In the genomic region with DNA sequence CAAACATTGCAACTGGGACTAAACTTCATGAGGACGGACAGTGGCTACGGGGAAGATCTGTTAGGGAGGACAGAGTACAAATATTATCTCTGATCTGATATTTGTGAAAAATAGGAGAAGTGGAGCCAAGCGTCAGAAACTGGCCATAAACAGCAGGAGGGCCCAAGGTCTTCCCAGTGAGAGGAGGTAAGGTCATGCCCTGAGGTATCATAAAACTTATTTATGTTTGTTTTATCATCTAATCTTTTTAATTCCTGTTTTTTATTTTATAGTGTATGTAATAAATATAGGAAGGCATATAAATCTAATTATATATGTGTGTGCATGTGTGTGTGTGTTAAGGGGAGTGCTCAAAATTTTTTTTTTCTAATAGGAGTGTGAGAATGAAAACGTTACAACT, we compare ENCODE assay signal across 9 cellular contexts. TPM values are rescaled to one million over a fixed set of nuclear protein-coding genes. Genes with fewer than 3 reads are reported as not detected.
"Had no signal": no experiment of that assay in that cellular context is flagged by ENCODE, and none has a peak within 500 bp of the region (broad histone marks: within the 10 kb centered on the region; RNA-seq: fewer than 3 reads in every experiment).

No MANE protein-coding gene starts in this region.

- H2AFZ ChIP-seq: GM23338 had no signal

- H3K4me3 ChIP-seq: GM23338, K562 had no signal

- ATAC-seq: GM23338, K562 had no signal

- H3K9me3 Mint-ChIP-seq: GM23338 had no signal

- FAIRE-seq: H1, H54, HTR-8/SVneo, K562 had no signal

- H3K27ac Mint-ChIP-seq: GM23338, H9 had no signal

- H3K4me2 ChIP-seq: GM23338 had no signal

- DNase-seq: H9, HCEC 1CT, IMR-90 had no signal

RNA-seq across cellular contexts. Expression of gene RAI2, which starts 51.8 kb away (rescaled TPM):
- total RNA-seq: HT-29, IMR-90, K562 had no signal
- polyA plus RNA-seq: K562 had no signal
